8 cellular contexts compared by ENCODE assay signal in genomic region chr19:3440082-3440481, GRCh38. TPM values are rescaled to one million over a fixed set of nuclear protein-coding genes. Genes with fewer than 3 reads are reported as not detected.
A peak's percentile ranks its signal among the peaks of the same experiment; 100 is the strongest.
DNase-seq lines count a peak whose midpoint lies in the region; ATAC-seq lines count a peak whose summit lies in the region.

No MANE protein-coding gene starts in this region.

- H3K4me3 Mint-ChIP-seq in activated T-cell treated with anti-CD3 and anti-CD28 coated beads, Interleukin-2, amount 50 U/mL, for 72 hours: no peak overlapping the region

- peaks cover 0 to 2% of the 10 kb centered on the region in 2 donors for H3K36me3 Mint-ChIP-seq in activated T-cell treated with anti-CD3 and anti-CD28 coated beads, Interleukin-2, amount 50 U/mL, for 72 hours (ENCODE audit: insufficient read depth in 2 of 2)

- DNase-seq in GM03348 (ENCODE audit: low spot score) (peak; percentile 57), NCI-H774 (lab: John Stamatoyannopoulos, UW) (peak; percentile 12), head of caudate nucleus (peak in 31 of 42 donors; percentile 14 to 78 (median 50))
- DNase-seq in activated T-cell treated with anti-CD3 and anti-CD28 coated beads, Interleukin-2, amount 50 U/mL, for 72 hours: peak; percentile 66 to 69
- peak; percentile 33 for DNase-seq in stimulated activated CD4-positive, alpha-beta T cell treated with anti-CD3 and anti-CD28 coated beads, Interleukin-2, amount 100 ng/mL, for 4 hours (ENCODE audit: low read depth)

- H3K9me3 Mint-ChIP-seq in activated T-cell treated with anti-CD3 and anti-CD28 coated beads, Interleukin-2, amount 50 U/mL, for 72 hours: no peaks in the 10 kb centered on the region

- H3K4me1 Mint-ChIP-seq in activated T-cell treated with anti-CD3 and anti-CD28 coated beads, Interleukin-2, amount 50 U/mL, for 72 hours (ENCODE audit: low read depth): peaks cover 19% of the 10 kb centered on the region

- peak in 1 of 2 donors; percentile 24 for ATAC-seq in activated T-cell treated with anti-CD3 and anti-CD28 coated beads, Interleukin-2, amount 50 U/mL, for 72 hours (replicated peaks in 1 of 2)
- ATAC-seq in HG02885 (IDR thresholded peaks at IDR 0.05; ENCODE audit: poor library complexity, unreplicated experiment): no peak
- no peak for ATAC-seq in GM19035 (IDR thresholded peaks at IDR 0.05; ENCODE audit: unreplicated experiment)
- ATAC-seq in HG03175 (IDR thresholded peaks at IDR 0.05; ENCODE audit: unreplicated experiment): no peak

- no peaks in the 10 kb centered on the region for H3K27me3 Mint-ChIP-seq in activated T-cell treated with anti-CD3 and anti-CD28 coated beads, Interleukin-2, amount 50 U/mL, for 72 hours (ENCODE audit: low read depth)

- intact Hi-C loops in head of caudate nucleus (cut with DNase I): no loop called here

- H3K27ac Mint-ChIP-seq in activated T-cell treated with anti-CD3 and anti-CD28 coated beads, Interleukin-2, amount 50 U/mL, for 72 hours: no peak overlapping the region

RNA-seq across cellular contexts. Expression of gene SMIM24, which starts 40.2 kb away (rescaled TPM):
- total RNA-seq in activated T-cell treated with anti-CD3 and anti-CD28 coated beads, Interleukin-2, amount 50 U/mL, for 72 hours: under 1 TPM; 0.62 to 0.88 TPM

RNA-seq across cellular contexts. Expression of gene SMIM44, which starts 43.2 kb away (rescaled TPM):
- not detected for total RNA-seq in activated T-cell treated with anti-CD3 and anti-CD28 coated beads, Interleukin-2, amount 50 U/mL, for 72 hours

Comparison
In these comparisons a context has a peak if more than half of its experiments do, and no peak if none do; other contexts are left out.
1. DNase-seq: peak in every context shown above with its lines; median percentile 68 in activated T-cell treated with anti-CD3 and anti-CD28 coated beads, Interleukin-2, amount 50 U/mL, for 72 hours; 57 in GM03348; 50 in head of caudate nucleus; 33 in stimulated activated CD4-positive, alpha-beta T cell treated with anti-CD3 and anti-CD28 coated beads, Interleukin-2, amount 100 ng/mL, for 4 hours; 12 in NCI-H774.